Comparison of ENCODE assay signal across 15 cellular contexts in genomic region chr17:55391244-55391757, GRCh38.
"Had no signal": no experiment of that assay in that cellular context is flagged by ENCODE, and none has a peak within 500 bp of the region (broad histone marks: within the 10 kb centered on the region; RNA-seq: fewer than 3 reads in every experiment).

No MANE protein-coding gene starts in this region.

- H3K4me1 Mint-ChIP-seq: T-cell had no signal

- H3K27me3 Mint-ChIP-seq: activated T-cell treated with anti-CD3 and anti-CD28 coated beads, Interleukin-2, amount 50 U/mL, for 24 hours; T-cell had no signal

- DNase-seq: activated naive CD4-positive, alpha-beta T cell treated with anti-CD3 and anti-CD28 coated beads, Interleukin-2, amount 50 U/mL, for 16 hours; activated T-cell treated with anti-CD3 and anti-CD28 coated beads, Interleukin-2, amount 50 U/mL, for 24 hours; central memory CD4-positive, alpha-beta T cell; colonic mucosa; effector CD8-positive, alpha-beta T cell; foreskin keratinocyte; glutamatergic neuron; kidney glomerular epithelial cell; left ventricle myocardium superior; psoas muscle; T-cell; T-helper 9 cell; thyroid gland had no signal

- H3K27ac Mint-ChIP-seq: activated T-cell treated with anti-CD3 and anti-CD28 coated beads, Interleukin-2, amount 50 U/mL, for 24 hours; nephron; T-cell had no signal

- H3K9me3 Mint-ChIP-seq: activated T-cell treated with anti-CD3 and anti-CD28 coated beads, Interleukin-2, amount 50 U/mL, for 24 hours; nephron; T-cell had no signal

- H3K4me3 Mint-ChIP-seq: activated T-cell treated with anti-CD3 and anti-CD28 coated beads, Interleukin-2, amount 50 U/mL, for 24 hours; nephron; T-cell had no signal

- ATAC-seq: activated CD4-positive, CD25-positive, alpha-beta regulatory T cell treated with anti-CD3 and anti-CD28 coated beads, Interleukin-2, amount 50 U/mL, for 24 hours; foreskin keratinocyte; left ventricle myocardium superior; psoas muscle; T-cell had no signal
